In the genomic region with DNA sequence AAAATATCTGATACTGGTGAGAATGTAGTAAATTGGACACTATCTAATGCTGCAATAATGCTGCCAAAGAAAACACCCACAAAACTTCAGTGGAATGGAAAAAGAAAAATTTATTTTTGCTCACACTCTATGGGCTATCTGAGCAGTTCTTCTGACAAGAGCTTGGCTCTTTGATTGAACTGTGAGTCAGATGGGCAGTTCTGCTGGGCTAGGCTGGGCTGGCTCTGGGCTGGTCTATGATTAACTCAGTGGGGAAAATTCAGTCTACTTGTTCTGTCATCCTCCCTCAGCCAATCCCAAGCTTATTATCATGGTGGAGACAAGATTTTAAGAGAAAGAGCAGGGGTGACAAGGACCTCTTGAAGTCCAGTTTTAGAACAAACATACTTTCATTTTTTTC, we compare ENCODE assay signal across 21 cellular contexts.
DNase-seq lines count a peak whose midpoint lies in the region; ATAC-seq and TF ChIP-seq lines count a peak whose summit lies in the region.
"Had no signal": no experiment of that assay in that cellular context is flagged by ENCODE, and none has a peak within 500 bp of the region (broad histone marks: within the 10 kb centered on the region; RNA-seq: fewer than 3 reads in every experiment).

No MANE protein-coding gene starts in this region.

- intact Hi-C loops in mammary epithelial cell (cut with micrococcal nuclease): no loop called here
- intact Hi-C loops in MCF 10A (cut with micrococcal nuclease): no loop called here
- intact Hi-C loops in stomach (cut with DNase I; ENCODE audit: low total_unique reads): no loop called here
- intact Hi-C loops in tibial artery (cut with DNase I; ENCODE audit: low total_unique reads): no loop called here

- H3K36me3 Mint-ChIP-seq in MCF 10A (ENCODE audit: insufficient read depth, unreplicated experiment): no peaks in the 10 kb centered on the region

- BruUV-seq in mammary epithelial cell (replicated peaks; lab: Mats Ljungman, UMichigan) (no TSS peak), MCF 10A (replicated peaks; lab: Mats Ljungman, UMichigan) (no TSS peak)

- no peak overlapping the region for H3K4me2 ChIP-seq in mammary epithelial cell (ENCODE audit: insufficient read depth, low read depth, low read length)
- H3K4me2 ChIP-seq: PC-9 had no signal

- no peak for TF ChIP-seq POLR2A in stomach (IDR thresholded peaks at IDR 0.05)

- TF ChIP-seq CTCF in mammary epithelial cell (conservative IDR thresholded peaks at IDR 0.05 in 1 of 2, IDR thresholded peaks at IDR 0.05 in 1 of 2; ENCODE audit: extremely low read depth in 1 of 2, insufficient read depth in 1 of 2, low read depth in 1 of 2, low read length in 2 of 2) (no peak), MCF 10A (IDR thresholded peaks at IDR 0.05; ENCODE audit: unreplicated experiment) (no peak), kidney epithelial cell (IDR thresholded peaks at IDR 0.05; ENCODE audit: insufficient read depth, low read length, poor library complexity, severe bottlenecking) (no peak), stomach (IDR thresholded peaks at IDR 0.05) (no peak), tibial artery (IDR thresholded peaks at IDR 0.05) (no peak)

- H3K4me1 Mint-ChIP-seq in MCF 10A (ENCODE audit: insufficient read depth, unreplicated experiment): peaks cover 5% of the 10 kb centered on the region

- peak; percentile 1 for DNase-seq in mammary epithelial cell
- no peak for DNase-seq in MCF 10A (ENCODE audit: unreplicated experiment)
- DNase-seq in T1000 (lab: John Stamatoyannopoulos, UW): peak; percentile 1
- DNase-seq in kidney epithelial cell (ENCODE audit: low read depth): peak; percentile 28
- peak; percentile 26 for DNase-seq in stomach
- no peak for DNase-seq in tibial artery
- DNase-seq in SK-N-DZ (ENCODE audit: low spot score): no peak
- DNase-seq: 8988T, AML-193, C1 segment of cervical spinal cord, EL, NCI-H1092 treated with DMSO at 0.1 percent for 48 hours, NCI-H1436 treated with DMSO at 0.1 percent for 48 hours, NCI-H1930, NCI-H226, NCI-H510A treated with DMSO at 0.1 percent for 48 hours, NCI-H748 treated with DMSO at 0.1 percent for 48 hours, PC-9 had no signal

- in situ Hi-C loops in mammary epithelial cell (cut with MboI; ENCODE audit: low sequenced_read_pairs in 2 of 2): no loop called here

- H3K4me3 ChIP-seq in mammary epithelial cell (replicated peaks in 1 of 3; ENCODE audit: insufficient read depth in 1 of 3, low read depth in 2 of 3, low read length in 3 of 3) (no peak overlapping the region), kidney epithelial cell (ENCODE audit: low read depth, low read length) (no peak overlapping the region), stomach (no peak overlapping the region), tibial artery (no peak overlapping the region)
- H3K4me3 ChIP-seq: K562, PC-9 had no signal

- H2AFZ ChIP-seq in mammary epithelial cell (ENCODE audit: low read depth, low read length): no peak overlapping the region
- H2AFZ ChIP-seq: PC-9 had no signal

- TF ChIP-seq EP300 in stomach (IDR thresholded peaks at IDR 0.05): no peak

- no peak overlapping the region for H3K4me3 Mint-ChIP-seq in MCF 10A (ENCODE audit: unreplicated experiment)

- dilution Hi-C loops in mammary epithelial cell (cut with HindIII; ENCODE audit: low sequenced_read_pairs): no loop called here

- no peaks in the 10 kb centered on the region for H3K9me3 Mint-ChIP-seq in MCF 10A (ENCODE audit: unreplicated experiment)

- H3K27ac ChIP-seq in mammary epithelial cell (ENCODE audit: insufficient read depth, low read depth, low read length): no peak overlapping the region
- no peak overlapping the region for H3K27ac ChIP-seq in stomach
- H3K27ac ChIP-seq in tibial artery: no peak overlapping the region
- H3K27ac ChIP-seq: PC-9, RWPE1 had no signal

- H3K36me3 ChIP-seq in mammary epithelial cell (ENCODE audit: insufficient read depth, low read length) (no peaks in the 10 kb centered on the region), kidney epithelial cell (ENCODE audit: control insufficient read depth, insufficient read depth, low read length) (no peaks in the 10 kb centered on the region), stomach (no peaks in the 10 kb centered on the region), tibial artery (no peaks in the 10 kb centered on the region)

- no peak overlapping the region for H3K9ac ChIP-seq in mammary epithelial cell (ENCODE audit: insufficient read depth, low read length)

- H4K20me1 ChIP-seq in mammary epithelial cell (ENCODE audit: insufficient read depth, low read length): no peaks in the 10 kb centered on the region

- H3K4me1 ChIP-seq in mammary epithelial cell (ENCODE audit: insufficient read depth, low read length) (no peaks in the 10 kb centered on the region), stomach (no peaks in the 10 kb centered on the region), tibial artery (no peaks in the 10 kb centered on the region)

- POLR2A ChIA-PET in MCF 10A (lab: Yijun Ruan, JAX): no interaction called here

- H3K9me3 ChIP-seq in mammary epithelial cell (replicated peaks; ENCODE audit: insufficient read depth, low read length) (peaks cover 4% of the 10 kb centered on the region), stomach (no peaks in the 10 kb centered on the region), tibial artery (no peaks in the 10 kb centered on the region)

- no peak for ATAC-seq in HG03432 (IDR thresholded peaks at IDR 0.05; ENCODE audit: unreplicated experiment)
- ATAC-seq: K562 had no signal

- H3K79me2 ChIP-seq in mammary epithelial cell (ENCODE audit: insufficient read depth, low read length): no peaks in the 10 kb centered on the region

- H3K27me3 ChIP-seq in mammary epithelial cell (ENCODE audit: insufficient read depth, low read length) (no peaks in the 10 kb centered on the region), kidney epithelial cell (ENCODE audit: control insufficient read depth, insufficient read depth, low read length) (no peaks in the 10 kb centered on the region), stomach (no peaks in the 10 kb centered on the region), tibial artery (no peaks in the 10 kb centered on the region)

- CTCF ChIA-PET in mammary epithelial cell (lab: Charles Lee; ENCODE audit: low non-redundant PET): no interaction called here
- CTCF ChIA-PET in MCF 10A (lab: Yijun Ruan, JAX): no interaction called here

- H3K27ac Mint-ChIP-seq in MCF 10A (ENCODE audit: low read depth, unreplicated experiment): no peak overlapping the region

- no peaks in the 10 kb centered on the region for H3K27me3 Mint-ChIP-seq in MCF 10A (ENCODE audit: insufficient read depth, unreplicated experiment)

Comparison
In these comparisons a context has a peak if more than half of its experiments do, and no peak if none do; other contexts are left out.
1. DNase-seq: peak in mammary epithelial cell (single experiment), T1000 (single experiment), kidney epithelial cell (single experiment) and stomach (single experiment); none in MCF 10A (single experiment), tibial artery (0 of 2) and SK-N-DZ (single experiment).